ENCODE assay signal across 8 cellular contexts in genomic region chr1:15617173-15617873, GRCh38. TPM values are rescaled to one million over a fixed set of nuclear protein-coding genes. Genes with fewer than 3 reads are reported as not detected.
DNase-seq lines count a peak whose midpoint lies in the region; FAIRE-seq and TF ChIP-seq lines count a peak whose summit lies in the region.

TSS of gene DDI2 (plus strand) at chr1:15617458. CDS start at chr1:15617671, 213 bp downstream.

- in situ Hi-C loops in G401 (cut with HindIII; ENCODE audit: low sequenced_read_pairs) = no loop called here
- in situ Hi-C loops in SK-MEL-5 (cut with HindIII; ENCODE audit: low pct_unique_long_range_greater_than_20kb, low sequenced_read_pairs) = no loop called here

- H3K18ac ChIP-seq in neuronal stem cell (ENCODE audit: low read length) = peak within 1 kb of the TSS; percentile 97

- H3K4me2 ChIP-seq in neuronal stem cell (ENCODE audit: insufficient read depth, low read length, poor library complexity, severe bottlenecking) = peak within 1 kb of the TSS; percentile 75

- H3K23ac ChIP-seq in neuronal stem cell (ENCODE audit: low read depth, low read length, poor library complexity) = peak within 1 kb of the TSS; percentile 99

- H2BK15ac ChIP-seq in neuronal stem cell (ENCODE audit: low read length) = peak within 1 kb of the TSS; percentile 51

- H3K27me3 ChIP-seq in neuronal stem cell (ENCODE audit: control insufficient read depth in 3 of 3, insufficient read depth in 3 of 3, low read depth in 1 of 3, low read length in 3 of 3) = no peaks in the 10 kb centered on the region
- H3K27me3 ChIP-seq in subcutaneous abdominal adipose tissue (ENCODE audit: control insufficient read depth in 5 of 5, insufficient read depth in 4 of 5, low read length in 5 of 5) = peaks cover 0 to 3% (median 0%) of the 10 kb centered on the region in 5 donors

- H4K91ac ChIP-seq in neuronal stem cell (ENCODE audit: low read depth, low read length, poor library complexity) = no peak within 1 kb of the TSS

- H3K4me3 ChIP-seq in HEK293 (ENCODE audit: low read depth, low read length) = peak within 1 kb of the TSS; percentile 59
- H3K4me3 ChIP-seq in neuronal stem cell (ENCODE audit: low read length in 2 of 2) = peak within 1 kb of the TSS; percentile 98 to 100
- peak within 1 kb of the TSS; percentile 85 to 100 (median 93) for H3K4me3 ChIP-seq in subcutaneous abdominal adipose tissue (ENCODE audit: low read depth in 1 of 5, low read length in 5 of 5)

- H3K14ac ChIP-seq in neuronal stem cell (ENCODE audit: low read length) = peak within 1 kb of the TSS; percentile 14

- FAIRE-seq in frontal cortex (lab: Jason Lieb, UNC) = no peak

- H3K9ac ChIP-seq in neuronal stem cell (ENCODE audit: low read depth, low read length, poor library complexity) (peak within 1 kb of the TSS; percentile 99), subcutaneous abdominal adipose tissue (ENCODE audit: low read length in 5 of 5) (peak within 1 kb of the TSS; percentile 80 to 99 (median 97))

- no peak within 1 kb of the TSS for H2BK120ac ChIP-seq in neuronal stem cell (ENCODE audit: low read depth, low read length)

- DNase-seq in G401 (ENCODE audit: low spot score) (peak; percentile 97), MV-4-11 (lab: John Stamatoyannopoulos, UW) (peak; percentile 93), SK-MEL-5 (ENCODE audit: low read depth, low spot score) (peak; percentile 97), frontal cortex (ENCODE audit: low spot score in 2 of 2) (peak; percentile 93), neuronal stem cell (ENCODE audit: low spot score) (peak; percentile 98)
- peak; percentile 94 for DNase-seq in activated naive CD4-positive, alpha-beta T cell treated with Interleukin-2 at 50 U/mL for 16 hours

- H3K79me1 ChIP-seq in neuronal stem cell (ENCODE audit: low read depth, low read length) = peaks cover 3% of the 10 kb centered on the region

- H3K4ac ChIP-seq in neuronal stem cell (ENCODE audit: low read length) = peak within 1 kb of the TSS; percentile 91

- H3K4me1 ChIP-seq in HEK293 (ENCODE audit: control insufficient read depth, insufficient read depth, low read length) = peaks cover 11% of the 10 kb centered on the region; the same call in 1 of the 2 replicates
- peaks cover 5% of the 10 kb centered on the region in 2 donors for H3K4me1 ChIP-seq in neuronal stem cell (ENCODE audit: control insufficient read depth in 2 of 2, insufficient read depth in 1 of 2, low read depth in 1 of 2, low read length in 2 of 2)
- H3K4me1 ChIP-seq in subcutaneous abdominal adipose tissue (ENCODE audit: control insufficient read depth in 5 of 5, insufficient read depth in 5 of 5, low read length in 5 of 5) = peaks cover 2 to 65% (median 58%) of the 10 kb centered on the region in 5 donors

- H2BK5ac ChIP-seq in neuronal stem cell (ENCODE audit: low read length) = peak within 1 kb of the TSS; percentile 96

- H3K27ac ChIP-seq in HEK293 (ENCODE audit: extremely low read depth, low read depth, low read length) (peak within 1 kb of the TSS; percentile 94), neuronal stem cell (replicated peaks; ENCODE audit: low read length) (peak within 1 kb of the TSS; percentile 91), subcutaneous abdominal adipose tissue (ENCODE audit: low read depth, low read length) (peak within 1 kb of the TSS; percentile 99)

- peak within 1 kb of the TSS; percentile 14 for H2BK12ac ChIP-seq in neuronal stem cell (ENCODE audit: low read length)

- peak within 1 kb of the TSS; percentile 86 for H2AFZ ChIP-seq in neuronal stem cell (ENCODE audit: low read length)

- H3K9me3 ChIP-seq in HEK293 (ENCODE audit: control insufficient read depth, insufficient read depth, low read depth, low read length) = no peaks in the 10 kb centered on the region
- H3K9me3 ChIP-seq in neuronal stem cell (replicated peaks in 1 of 2; ENCODE audit: control insufficient read depth in 2 of 2, insufficient read depth in 1 of 2, low read depth in 1 of 2, low read length in 2 of 2) = no peaks in the 10 kb centered on the region
- H3K9me3 ChIP-seq in subcutaneous abdominal adipose tissue (ENCODE audit: control insufficient read depth in 5 of 5, low read length in 5 of 5) = no peaks in the 10 kb centered on the region

- H2AK5ac ChIP-seq in neuronal stem cell (ENCODE audit: low read depth, low read length) = peak within 1 kb of the TSS; percentile 86

- no peak for TF ChIP-seq CTCF in HEK293 (tag by site-specific recombination; IDR thresholded peaks at IDR 0.05)

- POLR2A ChIA-PET in HEK293 (lab: Yijun Ruan, JAX) = interaction anchor here (2.1 to 4.1 kb wide), 2 partner anchors 13 to 90 kb away, joined by 5 to 23 read pairs; partner anchors contain the start of gene DNAJC16

- H4K8ac ChIP-seq in neuronal stem cell (ENCODE audit: low read depth, low read length) = no peak within 1 kb of the TSS

- no CpG with 5 or more reads among the region's 76 CpGs for WGBS in neuronal stem cell (ENCODE audit: extremely low coverage in 2 of 2, insufficient read length in 2 of 2, insufficient replicate concordance in 1 of 2), 2 donors

- CTCF ChIA-PET in HEK293 (lab: Yijun Ruan, JAX) = interaction anchor here (0.6 kb wide), 1 partner anchor 208 kb away, joined by 4 read pairs; no protein-coding TSS in a partner anchor

- H3K36me3 ChIP-seq in HEK293 (ENCODE audit: control insufficient read depth in 2 of 2, insufficient read depth in 1 of 2, low read length in 2 of 2) = no peaks in the 10 kb centered on the region
- H3K36me3 ChIP-seq in neuronal stem cell (replicated peaks in 1 of 2; ENCODE audit: control insufficient read depth in 2 of 2, insufficient read depth in 2 of 2, low read length in 2 of 2) = peaks cover 0 to 21% of the 10 kb centered on the region in 2 donors
- no peaks in the 10 kb centered on the region for H3K36me3 ChIP-seq in subcutaneous abdominal adipose tissue (ENCODE audit: control insufficient read depth in 5 of 5, insufficient read depth in 5 of 5, low read length in 5 of 5)

TF ChIP-seq in HEK293, 187 proteins besides CTCF, POLR2A, EP300 and RAD21 (continues in another document):
- TF ChIP-seq, protein P1, sequence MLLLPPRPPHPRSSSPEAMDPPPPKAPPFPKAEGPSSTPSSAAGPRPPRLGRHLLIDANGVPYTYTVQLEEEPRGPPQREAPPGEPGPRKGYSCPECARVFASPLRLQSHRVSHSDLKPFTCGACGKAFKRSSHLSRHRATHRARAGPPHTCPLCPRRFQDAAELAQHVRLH (tag by site-specific recombination; IDR thresholded peaks at IDR 0.05) = no peak
- TF ChIP-seq ZNF624 (tag by site-specific recombination; IDR thresholded peaks at IDR 0.05) = no peak
- no peak for TF ChIP-seq ZNF530 (tag by site-specific recombination; IDR thresholded peaks at IDR 0.05; ENCODE audit: low read depth)
- TF ChIP-seq ZNF623 (tag by site-specific recombination; IDR thresholded peaks at IDR 0.05) = no peak
- TF ChIP-seq WT1 (tag by site-specific recombination; IDR thresholded peaks at IDR 0.05) = peak; percentile 90
- peak; percentile 89; the same call in 1 of the 2 replicates for TF ChIP-seq ZSCAN30 (tag by site-specific recombination; IDR thresholded peaks at IDR 0.05)
- TF ChIP-seq ZNF677 (tag by site-specific recombination; IDR thresholded peaks at IDR 0.05) = peak; percentile 19; the same call in 1 of the 2 replicates
- TF ChIP-seq SCRT1 (tag by site-specific recombination; IDR thresholded peaks at IDR 0.05; ENCODE audit: borderline replicate concordance) = no peak
- peak; percentile 78 for TF ChIP-seq ZNF2 (tag by site-specific recombination; IDR thresholded peaks at IDR 0.05)
- TF ChIP-seq ZNF654 (tag by site-specific recombination; IDR thresholded peaks at IDR 0.05; ENCODE audit: low read depth) = no peak
- TF ChIP-seq ZNF529 (tag by site-specific recombination; IDR thresholded peaks at IDR 0.05; ENCODE audit: insufficient replicate concordance) = no peak
- no peak; the same call in 1 of the 2 replicates for TF ChIP-seq ZNF223 (tag by site-specific recombination; IDR thresholded peaks at IDR 0.05)
- TF ChIP-seq ZNF585B (tag by site-specific recombination; IDR thresholded peaks at IDR 0.05) = 0 out of 2 replicates have a peak, but pooled peaks have one; percentile 32
- no peak for TF ChIP-seq ZFP3 (tag by site-specific recombination; IDR thresholded peaks at IDR 0.05; ENCODE audit: low read depth)
- peak; percentile 82 for TF ChIP-seq PATZ1 (tag by site-specific recombination; IDR thresholded peaks at IDR 0.05)
- TF ChIP-seq GLIS2 (tag by site-specific recombination; IDR thresholded peaks at IDR 0.05) = no peak; the same call in none of the 2 replicates
- no peak for TF ChIP-seq ZNF560 (tag by site-specific recombination; IDR thresholded peaks at IDR 0.05; ENCODE audit: borderline replicate concordance)
- TF ChIP-seq SETDB1 (IDR thresholded peaks at IDR 0.05; ENCODE audit: insufficient read length, low read length) = no peak

RNA-seq across cellular contexts. Expression of gene DDI2, which starts in this region (rescaled TPM):
- total RNA-seq in G401 (2014; rRNA removed; shearing (Covaris generic)) = 6.5 and 9.9 TPM in 2 replicates
- 18.6 and 18.8 TPM in 2 replicates for total RNA-seq in SK-MEL-5 (2014; rRNA removed; shearing (Covaris generic))
- 15.8 and 21.3 TPM in 2 replicates for polyA plus RNA-seq in SK-MEL-5 (2015; cell fraction: cytosol; rRNA removed)
- polyA plus RNA-seq in SK-MEL-5 (2015; cell fraction: nucleus; rRNA removed) = 16.1 and 22.4 TPM in 2 replicates
- 11.8 TPM for total RNA-seq in frontal cortex
- polyA plus RNA-seq in neuronal stem cell (2013, experiment 1 of 2) = 9.5 TPM
- polyA plus RNA-seq in neuronal stem cell (2013, experiment 2 of 2) = 9.8 TPM

Comparison
In these comparisons a context has a peak if more than half of its experiments do, and no peak if none do; other contexts are left out.
1. Peak in every context shown above with its lines: DNase-seq, H3K4me3 ChIP-seq and H3K27ac ChIP-seq.